In genomic region chr9:89605181-89606048, GRCh38 we compare ENCODE assay signal across 8 cellular contexts. TPM values are rescaled to one million over a fixed set of nuclear protein-coding genes. Genes with fewer than 3 reads are reported as not detected.
A peak's percentile ranks its signal among the peaks of the same experiment; 100 is the strongest.
DNase-seq lines count a peak whose midpoint lies in the region; ATAC-seq and TF ChIP-seq lines count a peak whose summit lies in the region.

No MANE protein-coding gene starts in this region.

- POLR2A ChIA-PET in naive thymus-derived CD4-positive, alpha-beta T cell (lab: Charles Lee) = interaction anchor here (0.6 to 0.8 kb wide), 2 partner anchors 8 to 500 kb away, joined by 3 read pairs; no protein-coding TSS in a partner anchor

- H3K27ac ChIP-seq in naive thymus-derived CD4-positive, alpha-beta T cell (ENCODE audit: low read depth, low read length) = peak overlapping the region; percentile 36
- H3K27ac ChIP-seq in stomach = peak overlapping the region; percentile 92 to 98 (median 96)

- H3K27me3 ChIP-seq in naive thymus-derived CD4-positive, alpha-beta T cell (ENCODE audit: control insufficient read depth in 2 of 2, insufficient read depth in 2 of 2, low read length in 2 of 2) = no peaks in the 10 kb centered on the region
- no peaks in the 10 kb centered on the region for H3K27me3 ChIP-seq in stomach

- peak overlapping the region; percentile 88 for H3K27ac Mint-ChIP-seq in activated T-helper 2 cell treated with anti-CD3 and anti-CD28 coated beads, Interferon-gamma antibody, Interleukin-2, Interleukin-4, amounts not matched to agents 10 μg/mL and 5 μg/mL and 100 μg/mL, durations not matched to agents 14 hours and 24 hours and 36 hours
- H3K27ac Mint-ChIP-seq in naive thymus-derived CD4-positive, alpha-beta T cell = peak overlapping the region in 8 of 9 donors; percentile 46 to 91 (median 72)

- H3K4me3 ChIP-seq in fibroblast of mammary gland (ENCODE audit: control insufficient read depth, low read depth, low read length) (peak overlapping the region; percentile 38), stomach (peak overlapping the region; percentile 73 to 92 (median 84))
- peak overlapping the region; percentile 72 for H3K4me3 ChIP-seq in naive thymus-derived CD4-positive, alpha-beta T cell (ENCODE audit: low read length)

- peaks cover 25% of the 10 kb centered on the region for H3K4me1 Mint-ChIP-seq in activated T-helper 2 cell treated with anti-CD3 and anti-CD28 coated beads, Interferon-gamma antibody, Interleukin-2, Interleukin-4, amounts not matched to agents 10 μg/mL and 5 μg/mL and 100 μg/mL, durations not matched to agents 14 hours and 24 hours and 36 hours (ENCODE audit: low read depth)
- H3K4me1 Mint-ChIP-seq in naive thymus-derived CD4-positive, alpha-beta T cell = peaks cover 0 to 36% (median 23%) of the 10 kb centered on the region in 7 donors

- intact Hi-C loops in activated T-helper 2 cell treated with anti-CD3 and anti-CD28 coated beads, Interferon-gamma antibody, Interleukin-2, Interleukin-4, amounts not matched to agents 10 μg/mL and 5 μg/mL and 100 μg/mL, durations not matched to agents 14 hours and 24 hours and 36 hours (cut with micrococcal nuclease) = loop anchor here (2.0 to 10.0 kb wide), 3 partner anchors 52 to 379 kb away; no protein-coding TSS in a partner anchor
- intact Hi-C loops in naive thymus-derived CD4-positive, alpha-beta T cell (cut with micrococcal nuclease) = loop anchor here (1.0 to 2.0 kb wide), 7 partner anchors 51 to 1817 kb away; partner anchors contain the start of genes CKS2 (in 2 of the 2), SECISBP2 (in 2 of the 2) and NFIL3 (in 1 of the 2)
- intact Hi-C loops in stomach (cut with DNase I; ENCODE audit: low total_unique reads) = loop anchor here (10.0 kb wide), 1 partner anchor 129 kb away; no protein-coding TSS in a partner anchor

- peak overlapping the region; percentile 87 for H3K4me3 Mint-ChIP-seq in activated T-helper 2 cell treated with anti-CD3 and anti-CD28 coated beads, Interferon-gamma antibody, Interleukin-2, Interleukin-4, amounts not matched to agents 10 μg/mL and 5 μg/mL and 100 μg/mL, durations not matched to agents 14 hours and 24 hours and 36 hours (ENCODE audit: low read depth)
- H3K4me3 Mint-ChIP-seq in naive thymus-derived CD4-positive, alpha-beta T cell = peak overlapping the region; percentile 79 to 92 (median 88)

- WGBS in stomach, 5 donors = 0 to 2% (median 1%) methylated on average over 60 to 85 of the region's 85 CpGs

- H3K4me1 ChIP-seq in naive thymus-derived CD4-positive, alpha-beta T cell (ENCODE audit: control insufficient read depth in 2 of 2, insufficient read depth in 2 of 2, low read length in 2 of 2) = peaks cover 12 to 23% of the 10 kb centered on the region in 2 donors
- H3K4me1 ChIP-seq in stomach = peaks cover 28 to 46% (median 43%) of the 10 kb centered on the region in 4 donors

- peaks cover 32% of the 10 kb centered on the region for H3K36me3 Mint-ChIP-seq in activated T-helper 2 cell treated with anti-CD3 and anti-CD28 coated beads, Interferon-gamma antibody, Interleukin-2, Interleukin-4, amounts not matched to agents 10 μg/mL and 5 μg/mL and 100 μg/mL, durations not matched to agents 14 hours and 24 hours and 36 hours (ENCODE audit: low read depth)
- H3K36me3 Mint-ChIP-seq in naive thymus-derived CD4-positive, alpha-beta T cell = peaks cover 0 to 21% (median 0%) of the 10 kb centered on the region in 5 donors

- no peak for TF ChIP-seq CTCF in fibroblast of mammary gland (conservative IDR thresholded peaks at IDR 0.05; ENCODE audit: control insufficient read depth, insufficient read depth, low read depth, low read length)
- peak in 1 of 7 experiments; percentile 30 for TF ChIP-seq CTCF in stomach (IDR thresholded peaks at IDR 0.05)

- TF ChIP-seq POLR2A in stomach (IDR thresholded peaks at IDR 0.05) = no peak

- no peaks in the 10 kb centered on the region for H3K9me3 Mint-ChIP-seq in activated T-helper 2 cell treated with anti-CD3 and anti-CD28 coated beads, Interferon-gamma antibody, Interleukin-2, Interleukin-4, amounts not matched to agents 10 μg/mL and 5 μg/mL and 100 μg/mL, durations not matched to agents 14 hours and 24 hours and 36 hours
- no peaks in the 10 kb centered on the region for H3K9me3 Mint-ChIP-seq in naive thymus-derived CD4-positive, alpha-beta T cell

- CTCF ChIA-PET in naive thymus-derived CD4-positive, alpha-beta T cell (lab: Charles Lee) = interaction anchor here (1.1 to 2.9 kb wide), 2 partner anchors 11 to 497 kb away, joined by 5 to 12 read pairs; no protein-coding TSS in a partner anchor

- DNase-seq in DMS 273 (lab: John Stamatoyannopoulos, UW; ENCODE audit: unreplicated experiment) = peak; percentile 77
- no peak for DNase-seq in DMS 273 treated with DMSO at 0.1 percent for 48 hours (lab: John Stamatoyannopoulos, UW)
- peak; percentile 34 for DNase-seq in NCI-H748 treated with DMSO at 0.1 percent for 48 hours (lab: John Stamatoyannopoulos, UW)
- peak; percentile 57 for DNase-seq in activated T-helper 2 cell treated with anti-CD3 and anti-CD28 coated beads, Interferon-gamma antibody, Interleukin-2, Interleukin-4, amounts not matched to agents 10 μg/mL and 5 μg/mL and 100 μg/mL, durations not matched to agents 14 hours and 24 hours and 36 hours (ENCODE audit: low spot score)
- DNase-seq in fibroblast of mammary gland (ENCODE audit: low read depth) = peak; percentile 52
- peak; percentile 19 to 75 (median 50) for DNase-seq in naive thymus-derived CD4-positive, alpha-beta T cell
- peak; percentile 57 for DNase-seq in stomach
- no peak for DNase-seq in GF-D8 (lab: John Stamatoyannopoulos, UW)

- H3K36me3 ChIP-seq in naive thymus-derived CD4-positive, alpha-beta T cell (ENCODE audit: control insufficient read depth in 2 of 3, insufficient read depth in 3 of 3, low read length in 3 of 3) = no peaks in the 10 kb centered on the region
- no peaks in the 10 kb centered on the region for H3K36me3 ChIP-seq in stomach

- peak; percentile 33 for ATAC-seq in naive thymus-derived CD4-positive, alpha-beta T cell

- H3K9me3 ChIP-seq in naive thymus-derived CD4-positive, alpha-beta T cell (ENCODE audit: control insufficient read depth in 2 of 3, low read length in 3 of 3) = no peaks in the 10 kb centered on the region
- no peaks in the 10 kb centered on the region for H3K9me3 ChIP-seq in stomach

- H3K27me3 Mint-ChIP-seq in activated T-helper 2 cell treated with anti-CD3 and anti-CD28 coated beads, Interferon-gamma antibody, Interleukin-2, Interleukin-4, amounts not matched to agents 10 μg/mL and 5 μg/mL and 100 μg/mL, durations not matched to agents 14 hours and 24 hours and 36 hours (ENCODE audit: low read depth) = peaks cover 17% of the 10 kb centered on the region
- H3K27me3 Mint-ChIP-seq in naive thymus-derived CD4-positive, alpha-beta T cell = peaks cover 0 to 21% (median 0%) of the 10 kb centered on the region in 5 donors

- TF ChIP-seq EP300 in stomach (IDR thresholded peaks at IDR 0.05) = no peak

RNA-seq across cellular contexts. Expression of gene GADD45G, which starts 0.6 kb away (rescaled TPM):
- 18.4 and 19.9 TPM in 2 replicates for total RNA-seq in activated T-helper 2 cell treated with anti-CD3 and anti-CD28 coated beads, Interferon-gamma antibody, Interleukin-2, Interleukin-4, amounts not matched to agents 10 μg/mL and 5 μg/mL and 100 μg/mL, durations not matched to agents 14 hours and 24 hours and 36 hours
- total RNA-seq in naive thymus-derived CD4-positive, alpha-beta T cell = 10 to 100 TPM in 1 of 5 experiments, 1 to 10 TPM in 3, under 1 TPM in 1; 0.59 to 18.7 (median 4.7) TPM
- under 1 TPM in 1 of 2 donors, not detected in 1; 0.51 TPM for polyA plus RNA-seq in naive thymus-derived CD4-positive, alpha-beta T cell
- total RNA-seq in stomach = 100 to 1,000 TPM in 2 of 5 donors, 10 to 100 TPM in 1, 1 to 10 TPM in 2; 6.8 to 121 (median 24.9) TPM
- 100 to 1,000 TPM in 2 of 3 donors, 10 to 100 TPM in 1; 88.8 to 113 (median 104) TPM for polyA plus RNA-seq in stomach

Comparison
In these comparisons a context has a peak if more than half of its experiments do, and no peak if none do; other contexts are left out.
1. DNase-seq: peak in DMS 273 (single experiment), NCI-H748 treated with DMSO at 0.1 percent for 48 hours (single experiment), activated T-helper 2 cell treated with anti-CD3 and anti-CD28 coated beads, Interferon-gamma antibody, Interleukin-2, Interleukin-4, amounts not matched to agents 10 μg/mL and 5 μg/mL and 100 μg/mL, durations not matched to agents 14 hours and 24 hours and 36 hours (single experiment), fibroblast of mammary gland (single experiment), naive thymus-derived CD4-positive, alpha-beta T cell (9 of 9) and stomach (single experiment); none in DMS 273 treated with DMSO at 0.1 percent for 48 hours (single experiment) and GF-D8 (single experiment).
2. Peak in every context shown above with its lines, with median percentiles within 50 percentile points of each other: H3K4me3 ChIP-seq.